In the genomic region with DNA sequence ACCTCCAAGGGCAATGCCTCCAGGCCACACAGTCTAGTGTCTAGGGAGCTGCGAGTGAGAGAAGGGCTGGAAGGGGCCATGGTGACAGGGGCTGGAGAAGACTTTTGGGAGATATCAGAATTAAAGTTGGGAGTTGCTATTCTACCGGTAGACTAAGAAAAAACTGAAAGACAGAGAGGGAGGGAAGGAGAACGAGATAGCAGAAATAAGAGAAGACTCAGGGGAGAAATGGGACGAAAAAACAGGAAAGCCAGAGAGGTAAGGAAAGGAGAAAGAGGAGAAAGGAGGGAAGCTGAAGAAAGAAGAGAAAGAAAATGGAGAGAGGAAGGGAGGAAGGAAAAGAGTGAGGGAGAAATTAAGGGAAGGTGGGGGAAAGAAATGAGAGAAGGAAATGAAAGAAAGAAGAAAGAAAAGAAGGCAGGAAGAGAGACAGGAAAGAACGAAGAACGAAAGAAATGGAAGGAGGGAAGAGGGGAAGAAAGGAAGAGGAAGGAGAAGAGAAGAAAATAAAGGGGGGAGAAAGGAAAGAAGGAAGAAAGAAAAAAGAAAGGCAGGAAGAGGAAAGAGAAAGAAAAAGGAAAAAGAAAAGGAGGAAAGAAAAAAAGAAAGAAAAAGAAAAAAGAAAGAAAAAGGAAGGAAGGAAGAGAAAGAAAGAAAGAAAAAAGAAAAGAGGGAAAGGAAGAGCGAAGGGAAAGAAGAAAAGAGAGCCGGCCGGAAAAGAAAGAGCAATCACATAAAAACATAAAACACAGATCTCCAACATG, we compare ENCODE assay signal across 8 cellular contexts. TPM values are rescaled to one million over a fixed set of nuclear protein-coding genes. Genes with fewer than 3 reads are reported as not detected.
DNase-seq lines count a peak whose midpoint lies in the region; FAIRE-seq and TF ChIP-seq lines count a peak whose summit lies in the region.

No MANE protein-coding gene starts in this region.

- TF ChIP-seq CTCF in OCI-LY3 (IDR thresholded peaks at IDR 0.05; ENCODE audit: low read depth, low read length): no peak
- TF ChIP-seq CTCF in endothelial cell of umbilical vein (IDR thresholded peaks at IDR 0.05; ENCODE audit: extremely low read depth in 1 of 2, insufficient read depth in 1 of 2, low read depth in 1 of 2, low read length in 2 of 2): no peak
- no peak for TF ChIP-seq CTCF in parathyroid adenoma (IDR thresholded peaks at IDR 0.05)

- no peak overlapping the region for H3K27ac ChIP-seq in CD8-positive, alpha-beta memory T cell (ENCODE audit: low read depth, low read length)
- H3K27ac ChIP-seq in OCI-LY3 (ENCODE audit: low read length) (peak overlapping the region; percentile 86), endothelial cell of umbilical vein (ENCODE audit: insufficient read depth, low read depth, low read length) (no peak overlapping the region), parathyroid adenoma (peak overlapping the region; percentile 41)

- H3K27me3 Mint-ChIP-seq in CD8-positive, alpha-beta memory T cell: peaks cover 38 to 61% of the 10 kb centered on the region in 2 donors

- CTCF ChIA-PET in CD8-positive, alpha-beta memory T cell (lab: Charles Lee): no interaction called here
- CTCF ChIA-PET in endothelial cell of umbilical vein (lab: Charles Lee): interaction anchor here (0.8 to 2.3 kb wide), 3 partner anchors 403 to 1023 kb away, joined by 3 to 8 read pairs (median 7); no protein-coding TSS in a partner anchor

- no peaks in the 10 kb centered on the region for H3K9me3 ChIP-seq in CD8-positive, alpha-beta memory T cell (ENCODE audit: low read length)
- H3K9me3 ChIP-seq in OCI-LY3 (ENCODE audit: insufficient read depth, low read length) (no peaks in the 10 kb centered on the region; the same call in 1 of the 2 replicates), endothelial cell of umbilical vein (replicated peaks; ENCODE audit: control insufficient read depth, insufficient read depth, low read length) (no peaks in the 10 kb centered on the region), parathyroid adenoma (ENCODE audit: control insufficient read depth, low read length) (no peaks in the 10 kb centered on the region)

- POLR2A ChIA-PET in CD8-positive, alpha-beta memory T cell (lab: Charles Lee): no interaction called here
- POLR2A ChIA-PET in endothelial cell of umbilical vein (lab: Charles Lee): no interaction called here

- H3K4me3 Mint-ChIP-seq in CD8-positive, alpha-beta memory T cell: peak overlapping the region; percentile 82 to 96 (median 89)

- DNase-seq in CD8-positive, alpha-beta memory T cell: no peak
- DNase-seq in endothelial cell of umbilical vein (ENCODE audit: low read depth, low spot score) (no peak), NCI-H1930 (lab: John Stamatoyannopoulos, UW) (no peak), SKM-1 treated with dmso at 0.1 percent for 144 hours (lab: John Stamatoyannopoulos, UW; ENCODE audit: unreplicated experiment) (no peak), NCI-H2081 treated with DMSO at 0.1 percent for 48 hours (lab: John Stamatoyannopoulos, UW) (no peak), NCI-H2081 (lab: John Stamatoyannopoulos, UW) (no peak)

- H3K36me3 Mint-ChIP-seq in CD8-positive, alpha-beta memory T cell: peaks cover 0 to 3% (median 0%) of the 10 kb centered on the region in 3 donors

- peak overlapping the region; percentile 53 for H3K4me3 ChIP-seq in CD8-positive, alpha-beta memory T cell (ENCODE audit: low read length)
- H3K4me3 ChIP-seq in OCI-LY3 (ENCODE audit: low read length) (peak overlapping the region; percentile 95), endothelial cell of umbilical vein (replicated peaks in 1 of 3; ENCODE audit: insufficient read depth in 1 of 3, low read depth in 1 of 3, low read length in 3 of 3) (peak overlapping the region; percentile 26 to 67 (median 60)), parathyroid adenoma (ENCODE audit: low read depth, low read length) (peak overlapping the region; percentile 53)

- H3K27me3 ChIP-seq in CD8-positive, alpha-beta memory T cell (ENCODE audit: insufficient read depth, low read length, poor library complexity, severe bottlenecking): peaks cover 34% of the 10 kb centered on the region
- H3K27me3 ChIP-seq in OCI-LY3 (ENCODE audit: low read depth, low read length): no peaks in the 10 kb centered on the region
- H3K27me3 ChIP-seq in endothelial cell of umbilical vein (ENCODE audit: control insufficient read depth in 2 of 2, insufficient read depth in 2 of 2, low read length in 2 of 2): peaks cover 54 to 55% of the 10 kb centered on the region in 2 experiments
- H3K27me3 ChIP-seq in parathyroid adenoma (ENCODE audit: control insufficient read depth, insufficient read depth, low read length): peaks cover 6% of the 10 kb centered on the region

- H3K9me1 ChIP-seq in endothelial cell of umbilical vein (replicated peaks; ENCODE audit: control insufficient read depth, extremely low read depth, insufficient read depth, low read length): no peaks in the 10 kb centered on the region

- dilution Hi-C loops in endothelial cell of umbilical vein (cut with MboI; ENCODE audit: extremely low pct_ligation_motif_present, low sequenced_read_pairs): no loop called here

- peaks cover 41 to 48% (median 44%) of the 10 kb centered on the region in 3 donors for H3K4me1 Mint-ChIP-seq in CD8-positive, alpha-beta memory T cell

- H3K9me3 Mint-ChIP-seq in CD8-positive, alpha-beta memory T cell: no peaks in the 10 kb centered on the region

- no peak for TF ChIP-seq POLR2A in endothelial cell of umbilical vein (IDR thresholded peaks at IDR 0.05; ENCODE audit: low read depth, low read length)

- FAIRE-seq in endothelial cell of umbilical vein (lab: Jason Lieb, UNC): no peak

- H3K79me2 ChIP-seq in OCI-LY3 (ENCODE audit: low read length): peaks cover 73% of the 10 kb centered on the region
- H3K79me2 ChIP-seq in endothelial cell of umbilical vein (ENCODE audit: control insufficient read depth, insufficient read depth, low read length): no peaks in the 10 kb centered on the region
- H3K79me2 ChIP-seq in parathyroid adenoma: no peaks in the 10 kb centered on the region

- peak overlapping the region in 4 of 8 donors; percentile 13 to 64 (median 30) for H3K27ac Mint-ChIP-seq in CD8-positive, alpha-beta memory T cell

- BruUV-seq in endothelial cell of umbilical vein (replicated peaks; lab: Mats Ljungman, UMichigan): no TSS peak

- peaks cover 26% of the 10 kb centered on the region for H3K4me1 ChIP-seq in CD8-positive, alpha-beta memory T cell (ENCODE audit: insufficient read depth, low read length)
- H3K4me1 ChIP-seq in OCI-LY3 (ENCODE audit: low read length) (peaks cover 50% of the 10 kb centered on the region), endothelial cell of umbilical vein (ENCODE audit: control insufficient read depth, extremely low read depth, insufficient read depth, low read length) (peaks cover 12% of the 10 kb centered on the region), parathyroid adenoma (no peaks in the 10 kb centered on the region)

- H4K20me1 ChIP-seq in OCI-LY3 (ENCODE audit: insufficient read depth, low read length) (no peaks in the 10 kb centered on the region), endothelial cell of umbilical vein (replicated peaks; ENCODE audit: control insufficient read depth, extremely low read depth, insufficient read depth, low read length) (no peaks in the 10 kb centered on the region)

- no peaks in the 10 kb centered on the region for H3K36me3 ChIP-seq in CD8-positive, alpha-beta memory T cell (ENCODE audit: insufficient read depth, low read length)
- peaks cover 15% of the 10 kb centered on the region for H3K36me3 ChIP-seq in OCI-LY3 (replicated peaks; ENCODE audit: low read depth, low read length)
- no peaks in the 10 kb centered on the region for H3K36me3 ChIP-seq in endothelial cell of umbilical vein (ENCODE audit: control insufficient read depth in 2 of 2, extremely low read depth in 1 of 2, insufficient read depth in 2 of 2, low read length in 2 of 2)
- H3K36me3 ChIP-seq in parathyroid adenoma (ENCODE audit: control insufficient read depth, insufficient read depth, low read length): no peaks in the 10 kb centered on the region

- H3K4me2 ChIP-seq in OCI-LY3 (ENCODE audit: low read length) (peak overlapping the region; percentile 88), endothelial cell of umbilical vein (ENCODE audit: insufficient read depth, low read length) (peak overlapping the region; percentile 88), parathyroid adenoma (ENCODE audit: low read length) (peak overlapping the region; percentile 78)

- intact Hi-C loops in endothelial cell of umbilical vein (cut with micrococcal nuclease): loop anchor here (2.0 kb wide), 1 partner anchor 38 kb away; no protein-coding TSS in a partner anchor

- peak overlapping the region; percentile 83 for H3K9ac ChIP-seq in OCI-LY3 (ENCODE audit: low read length)
- H3K9ac ChIP-seq in endothelial cell of umbilical vein (replicated peaks; ENCODE audit: extremely low read depth, insufficient read depth, low read length): peak overlapping the region; percentile 25
- H3K9ac ChIP-seq in parathyroid adenoma: no peak overlapping the region

- H2AFZ ChIP-seq in OCI-LY3 (ENCODE audit: low read depth, low read length) (no peak overlapping the region), endothelial cell of umbilical vein (ENCODE audit: low read depth, low read length) (peak overlapping the region; percentile 76), parathyroid adenoma (peak overlapping the region; percentile 25)

TF ChIP-seq in endothelial cell of umbilical vein, 7 proteins besides CTCF, POLR2A, EP300 and RAD21 (continues in another document):
- TF ChIP-seq POLR2AphosphoS5 (IDR thresholded peaks at IDR 0.05; ENCODE audit: insufficient read depth, low read depth, low read length) (no peak), JUN (IDR thresholded peaks at IDR 0.05; ENCODE audit: borderline replicate concordance, insufficient read depth, insufficient read length, low read depth) (no peak), FOS (IDR thresholded peaks at IDR 0.05; ENCODE audit: borderline replicate concordance, insufficient read depth, low read length) (no peak), MYC (IDR thresholded peaks at IDR 0.05; ENCODE audit: low read depth, low read length) (no peak)
- TF ChIP-seq, protein P1, sequence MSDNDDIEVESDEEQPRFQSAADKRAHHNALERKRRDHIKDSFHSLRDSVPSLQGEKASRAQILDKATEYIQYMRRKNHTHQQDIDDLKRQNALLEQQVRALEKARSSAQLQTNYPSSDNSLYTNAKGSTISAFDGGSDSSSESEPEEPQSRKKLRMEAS (IDR thresholded peaks at IDR 0.05; ENCODE audit: insufficient read depth, insufficient read length): no peak

RNA-seq across cellular contexts. Expression of a gene that starts 1.2 kb away (rescaled TPM):
- under 1 TPM in 1 of 2 experiments, not detected in 1; 0.18 TPM for total RNA-seq in CD8-positive, alpha-beta memory T cell
- polyA plus RNA-seq in CD8-positive, alpha-beta memory T cell: not detected
- total RNA-seq in endothelial cell of umbilical vein: 0.20 and 0.55 TPM in 2 replicates
- polyA plus RNA-seq in endothelial cell of umbilical vein: 0.06 and 0.07 TPM in 2 replicates
- polyA plus RNA-seq in endothelial cell of umbilical vein (2011; cell fraction: cytosol; rRNA removed): 0.03 TPM in 1 of 2 replicates, not detected in the other
- 0.05 and 0.07 TPM in 2 replicates for polyA plus RNA-seq in endothelial cell of umbilical vein (2011; cell fraction: nucleus; rRNA removed)
- not detected in 2 replicates for polyA plus RNA-seq in endothelial cell of umbilical vein (2012)
- polyA minus RNA-seq in endothelial cell of umbilical vein: 0.22 and 0.74 TPM in 2 replicates
- polyA minus RNA-seq in endothelial cell of umbilical vein (2011; cell fraction: cytosol; rRNA and poly(A)+ RNA removed): not detected
- 0.24 and 0.63 TPM in 2 replicates for polyA minus RNA-seq in endothelial cell of umbilical vein (2011; cell fraction: nucleus; rRNA and poly(A)+ RNA removed)

Comparison
In these comparisons a context has a peak if more than half of its experiments do, and no peak if none do; other contexts are left out.
1. H3K27ac ChIP-seq: peak in OCI-LY3 (single experiment) and parathyroid adenoma (single experiment); none in CD8-positive, alpha-beta memory T cell (single experiment) and endothelial cell of umbilical vein (single experiment).
2. Peak in every context shown above with its lines, with median percentiles within 50 percentile points of each other: H3K4me3 ChIP-seq and H3K4me2 ChIP-seq.